Comparison of ENCODE assay signal across 9 cellular contexts in genomic region chr17:65531508-65532431, GRCh38. TPM values are rescaled to one million over a fixed set of nuclear protein-coding genes. Genes with fewer than 3 reads are reported as not detected.
DNase-seq lines count a peak whose midpoint lies in the region; ATAC-seq and TF ChIP-seq lines count a peak whose summit lies in the region.
"Had no signal": no experiment of that assay in that cellular context is flagged by ENCODE, and none has a peak within 500 bp of the region (broad histone marks: within the 10 kb centered on the region; RNA-seq: fewer than 3 reads in every experiment).

No MANE protein-coding gene starts in this region.

- no peak for TF ChIP-seq EP300 in gastroesophageal sphincter (IDR thresholded peaks at IDR 0.05)

- H3K79me2 ChIP-seq in PC-3 (ENCODE audit: low read length) (no peaks in the 10 kb centered on the region), parathyroid adenoma (no peaks in the 10 kb centered on the region)

- no peaks in the 10 kb centered on the region for H4K20me1 ChIP-seq in PC-3 (ENCODE audit: low read length)

- H2AFZ ChIP-seq in PC-3 (ENCODE audit: low read length), result no peak overlapping the region
- H2AFZ ChIP-seq in parathyroid adenoma, result peak overlapping the region; percentile 34

- peaks cover 100% of the 10 kb centered on the region for H3K36me3 Mint-ChIP-seq in Caco-2 (ENCODE audit: insufficient read depth, unreplicated experiment)

- H3K4me1 Mint-ChIP-seq in Caco-2 (ENCODE audit: low read depth, unreplicated experiment), result peaks cover 63% of the 10 kb centered on the region

- CTCF ChIA-PET in Caco-2 (lab: Charles Lee) (interaction anchor here (0.6 to 0.7 kb wide), 3 partner anchors 33 to 73 kb away, joined by 3 to 4 read pairs (median 3); no protein-coding TSS in a partner anchor), PC-3 (lab: Charles Lee) (interaction anchor here (0.6 kb wide), 1 partner anchor 8 kb away, joined by 7 read pairs; no protein-coding TSS in a partner anchor)

- WGBS in gastroesophageal sphincter (ENCODE audit: low coverage in 1 of 2), 2 donors, result 13 to 18% methylated on average over 11 to 13 of the region's 15 CpGs

- BruUV-seq in Caco-2 (replicated peaks; lab: Mats Ljungman, UMichigan) (no TSS peak), PC-3 (replicated peaks; lab: Mats Ljungman, UMichigan) (no TSS peak)

- TF ChIP-seq POLR2A in gastroesophageal sphincter (IDR thresholded peaks at IDR 0.05), result no peak

- H3K4me3 ChIP-seq in Caco-2 (ENCODE audit: low read depth, low read length) (no peak overlapping the region), PC-3 (ENCODE audit: low read length) (no peak overlapping the region), gastroesophageal sphincter (no peak overlapping the region), parathyroid adenoma (ENCODE audit: low read depth, low read length) (no peak overlapping the region)

- H3K9me3 Mint-ChIP-seq in Caco-2 (ENCODE audit: unreplicated experiment), result no peaks in the 10 kb centered on the region
- H3K9me3 Mint-ChIP-seq: activated T-cell treated with anti-CD3 and anti-CD28 coated beads, Interleukin-2, amount 50 U/mL, for 4 hours had no signal

- H3K27me3 ChIP-seq in Caco-2 (replicated peaks; ENCODE audit: control insufficient read depth, insufficient read depth, low read length) (no peaks in the 10 kb centered on the region), PC-3 (ENCODE audit: low read length) (no peaks in the 10 kb centered on the region), gastroesophageal sphincter (no peaks in the 10 kb centered on the region), parathyroid adenoma (ENCODE audit: control insufficient read depth, insufficient read depth, low read length) (no peaks in the 10 kb centered on the region)

- TF ChIP-seq CTCF in Caco-2 (IDR thresholded peaks at IDR 0.05; ENCODE audit: insufficient read depth in 1 of 2, low read depth in 1 of 2, low read length in 1 of 2, severe bottlenecking in 1 of 2, unreplicated experiment in 1 of 2) (peak; percentile 41 to 58), PC-3 (conservative IDR thresholded peaks at IDR 0.05; ENCODE audit: low read depth, low read length) (peak; percentile 15; the same call in 1 of the 2 replicates), gastroesophageal sphincter (IDR thresholded peaks at IDR 0.05) (peak in 3 of 4 experiments; percentile 20 to 44 (median 24)), parathyroid adenoma (IDR thresholded peaks at IDR 0.05) (no peak)

- peaks cover 4% of the 10 kb centered on the region for H3K36me3 ChIP-seq in Caco-2 (ENCODE audit: control insufficient read depth, insufficient read depth, low read length)
- H3K36me3 ChIP-seq in PC-3 (ENCODE audit: low read depth, low read length), result no peaks in the 10 kb centered on the region
- peaks cover 0 to 78% of the 10 kb centered on the region in 2 donors for H3K36me3 ChIP-seq in gastroesophageal sphincter
- H3K36me3 ChIP-seq in parathyroid adenoma (ENCODE audit: control insufficient read depth, insufficient read depth, low read length), result no peaks in the 10 kb centered on the region

- peak overlapping the region; percentile 88 for H3K27ac Mint-ChIP-seq in Caco-2 (ENCODE audit: unreplicated experiment)

- DNase-seq in Caco-2 (peak; percentile 88 to 89), PC-3 (no peak), cerebellum (ENCODE audit: low spot score) (no peak), MV-4-11 (lab: John Stamatoyannopoulos, UW) (no peak)
- DNase-seq: activated T-cell treated with anti-CD3 and anti-CD28 coated beads, Interleukin-2, amount 50 U/mL, for 4 hours had no signal

- H3K4me2 ChIP-seq in PC-3 (ENCODE audit: low read length) (no peak overlapping the region), parathyroid adenoma (ENCODE audit: low read length) (peak overlapping the region; percentile 30)

- no peaks in the 10 kb centered on the region for H3K9me2 ChIP-seq in PC-3 (replicated peaks; ENCODE audit: low read length)

- H3F3A ChIP-seq in PC-3 (ENCODE audit: low read length, unreplicated experiment), result no peaks in the 10 kb centered on the region

- H3K4me1 ChIP-seq in Caco-2 (peaks cover 69% of the 10 kb centered on the region), PC-3 (ENCODE audit: insufficient read depth, low read length) (0 out of 2 replicates have a peak, but pooled peaks cover 4% of the 10 kb centered on the region), gastroesophageal sphincter (peaks cover 8 to 46% (median 23%) of the 10 kb centered on the region in 3 donors), parathyroid adenoma (peaks cover 20% of the 10 kb centered on the region)

- ATAC-seq in PC-3, result no peak; the same call in 1 of the 2 replicates
- peak; percentile 77 for ATAC-seq in gastroesophageal sphincter
- ATAC-seq in GM21825 (IDR thresholded peaks at IDR 0.05; ENCODE audit: unreplicated experiment), result no peak
- no peak for ATAC-seq in GM18502 (IDR thresholded peaks at IDR 0.05; ENCODE audit: poor library complexity, unreplicated experiment)

- H3K4me3 Mint-ChIP-seq in Caco-2 (ENCODE audit: unreplicated experiment), result peak overlapping the region; percentile 54
- H3K4me3 Mint-ChIP-seq: activated T-cell treated with anti-CD3 and anti-CD28 coated beads, Interleukin-2, amount 50 U/mL, for 4 hours had no signal

- intact Hi-C loops in Caco-2 (cut with micrococcal nuclease; ENCODE audit: unreplicated experiment) (loop anchor here (1.0 kb wide), 3 partner anchors 15 to 75 kb away; no protein-coding TSS in a partner anchor), PC-3 (cut with micrococcal nuclease) (no loop called here)

- no peaks in the 10 kb centered on the region for H3K27me3 Mint-ChIP-seq in Caco-2 (ENCODE audit: insufficient read depth, unreplicated experiment)

- H3K27ac ChIP-seq in PC-3 (ENCODE audit: low read length) (no peak overlapping the region), gastroesophageal sphincter (peak overlapping the region; percentile 65 to 78 (median 76)), parathyroid adenoma (peak overlapping the region; percentile 6)

- POLR2A ChIA-PET in Caco-2 (lab: Charles Lee), result interaction anchor here (0.6 to 0.7 kb wide), 3 partner anchors 59 to 529 kb away, joined by 3 to 4 read pairs (median 4); no protein-coding TSS in a partner anchor
- POLR2A ChIA-PET in PC-3 (lab: Charles Lee; ENCODE audit: unreplicated experiment), result no interaction called here

- no peak overlapping the region for H3K9ac ChIP-seq in PC-3 (ENCODE audit: low read length)
- no peak overlapping the region for H3K9ac ChIP-seq in parathyroid adenoma

- H3K9me3 ChIP-seq in Caco-2 (no peaks in the 10 kb centered on the region), PC-3 (ENCODE audit: low read length) (no peaks in the 10 kb centered on the region), gastroesophageal sphincter (no peaks in the 10 kb centered on the region), parathyroid adenoma (ENCODE audit: control insufficient read depth, low read length) (no peaks in the 10 kb centered on the region)

RNA-seq across cellular contexts. Expression of gene AXIN2, which starts 29.7 kb away (rescaled TPM):
- total RNA-seq in Caco-2 (2022) (141 and 168 TPM in 2 replicates), PC-3 (2014; rRNA removed) (2.0 and 2.6 TPM in 2 replicates), gastroesophageal sphincter (10 to 100 TPM; 17.2 to 49.6 (median 40.5) TPM), cerebellum (41.2 TPM)

Comparison
In these comparisons a context has a peak if more than half of its experiments do, and no peak if none do; other contexts are left out.
1. DNase-seq: peak in Caco-2 (2 of 2); none in PC-3 (single experiment), cerebellum (single experiment) and MV-4-11 (single experiment).